ENCODE assay signal across 22 cellular contexts in the genomic region with DNA sequence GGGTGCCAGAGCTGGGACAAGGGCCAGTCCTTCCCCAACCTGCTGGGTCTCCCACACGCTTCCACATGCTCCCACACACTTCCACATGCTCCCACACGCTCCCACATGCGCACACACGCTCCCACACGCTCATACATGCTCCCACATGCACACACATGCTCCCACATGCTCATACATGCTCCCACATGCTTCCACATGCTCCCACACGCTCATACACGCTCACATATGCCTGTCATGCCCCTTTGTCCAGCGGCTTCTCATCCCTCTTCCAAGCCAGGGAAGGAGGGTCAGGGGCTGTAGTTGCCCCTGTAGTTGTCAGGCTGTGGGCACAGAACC. TPM values are rescaled to one million over a fixed set of nuclear protein-coding genes. Genes with fewer than 3 reads are reported as not detected.
DNase-seq lines count a peak whose midpoint lies in the region; ATAC-seq and TF ChIP-seq lines count a peak whose summit lies in the region.
"Had no signal": no experiment of that assay in that cellular context is flagged by ENCODE, and none has a peak within 500 bp of the region (broad histone marks: within the 10 kb centered on the region; RNA-seq: fewer than 3 reads in every experiment).

No MANE protein-coding gene starts in this region.

- H3K4me1 ChIP-seq in CD4-positive, alpha-beta memory T cell (ENCODE audit: insufficient read depth, low read length) = peaks cover 36% of the 10 kb centered on the region

- intact Hi-C loops in CD4-positive, alpha-beta memory T cell (cut with micrococcal nuclease) = no loop called here

- H3K4me3 ChIP-seq in CD4-positive, alpha-beta memory T cell (ENCODE audit: low read length in 2 of 2) = no peak overlapping the region
- H3K4me3 ChIP-seq: breast epithelium had no signal

- H3K27me3 ChIP-seq in CD4-positive, alpha-beta memory T cell (ENCODE audit: insufficient read depth, low read length) = no peaks in the 10 kb centered on the region
- H3K27me3 ChIP-seq: breast epithelium had no signal

- peaks cover 8% of the 10 kb centered on the region for H3K27me3 Mint-ChIP-seq in activated CD4-positive, alpha-beta T cell treated with anti-CD3 and anti-CD28 coated beads, Interleukin-2, amount 10 ng/mL, durations not matched to agents 7 days and 5 days
- no peaks in the 10 kb centered on the region for H3K27me3 Mint-ChIP-seq in CD4-positive, alpha-beta memory T cell
- no peaks in the 10 kb centered on the region for H3K27me3 Mint-ChIP-seq in central memory CD8-positive, alpha-beta T cell
- no peaks in the 10 kb centered on the region for H3K27me3 Mint-ChIP-seq in neural crest cell (ENCODE audit: low read depth)

- TF ChIP-seq CTCF in neural crest cell (conservative IDR thresholded peaks at IDR 0.05) = no peak

- no peak for ATAC-seq in central memory CD8-positive, alpha-beta T cell (replicated peaks; ENCODE audit: extremely low read depth, poor library complexity, severe bottlenecking)
- ATAC-seq: activated T-cell treated with anti-CD3 and anti-CD28 coated beads, Interleukin-2, amount 50 U/mL, for 72 hours; HCT116 had no signal

- peaks cover 33% of the 10 kb centered on the region for H3K4me1 Mint-ChIP-seq in activated CD4-positive, alpha-beta T cell treated with anti-CD3 and anti-CD28 coated beads, Interleukin-2, amount 10 ng/mL, durations not matched to agents 7 days and 5 days
- H3K4me1 Mint-ChIP-seq in CD4-positive, alpha-beta memory T cell = peaks cover 20 to 37% (median 28%) of the 10 kb centered on the region in 4 donors
- peaks cover 27% of the 10 kb centered on the region for H3K4me1 Mint-ChIP-seq in central memory CD8-positive, alpha-beta T cell
- H3K4me1 Mint-ChIP-seq in neural crest cell = peaks cover 24% of the 10 kb centered on the region

- no peaks in the 10 kb centered on the region for H3K9me3 ChIP-seq in CD4-positive, alpha-beta memory T cell (ENCODE audit: control insufficient read depth in 1 of 2, low read length in 2 of 2)
- H3K9me3 ChIP-seq: breast epithelium had no signal

- CTCF ChIA-PET in activated CD4-positive, alpha-beta T cell treated with anti-CD3 and anti-CD28 coated beads, Interleukin-2, amount 10 ng/mL, durations not matched to agents 7 days and 5 days (lab: Charles Lee) = interaction anchor here (1.3 kb wide), 1 partner anchor 137 kb away, joined by 3 read pairs; no protein-coding TSS in a partner anchor
- CTCF ChIA-PET in CD4-positive, alpha-beta memory T cell (lab: Charles Lee; ENCODE audit: partially characterized antibody) = no interaction called here

- H3K9me3 Mint-ChIP-seq in activated CD4-positive, alpha-beta T cell treated with anti-CD3 and anti-CD28 coated beads, Interleukin-2, amount 10 ng/mL, durations not matched to agents 7 days and 5 days = no peaks in the 10 kb centered on the region
- H3K9me3 Mint-ChIP-seq in CD4-positive, alpha-beta memory T cell = no peaks in the 10 kb centered on the region
- H3K9me3 Mint-ChIP-seq in central memory CD8-positive, alpha-beta T cell = no peaks in the 10 kb centered on the region
- no peaks in the 10 kb centered on the region for H3K9me3 Mint-ChIP-seq in neural crest cell
- H3K9me3 Mint-ChIP-seq: activated naive CD4-positive, alpha-beta T cell treated with anti-CD3 and anti-CD28 coated beads, Interleukin-2, amount 10 ng/mL, durations not matched to agents 7 days and 5 days; activated T-cell treated with anti-CD3 and anti-CD28 coated beads, Interleukin-2, amount 50 U/mL, for 72 hours had no signal

- no peak for DNase-seq in activated CD4-positive, alpha-beta T cell treated with anti-CD3 and anti-CD28 coated beads, Interleukin-2, amount 10 ng/mL, durations not matched to agents 7 days and 5 days
- DNase-seq in activated CD4-positive, alpha-beta T cell treated with anti-CD3 and anti-CD28 coated beads for 4 hours = no peak
- no peak for DNase-seq in CD4-positive, alpha-beta memory T cell
- no peak for DNase-seq in central memory CD8-positive, alpha-beta T cell (ENCODE audit: low spot score in 2 of 2)
- DNase-seq in neural crest cell (ENCODE audit: low read depth, low spot score) (no peak), NCI-H2227 treated with DMSO at 0.1 percent for 48 hours (lab: John Stamatoyannopoulos, UW) (no peak), DMS79 treated with DMSO at 0.1 percent for 48 hours (lab: John Stamatoyannopoulos, UW) (no peak)
- DNase-seq in stimulated activated CD4-positive, alpha-beta T cell treated with anti-CD3 and anti-CD28 coated beads, Interleukin-2, amount 100 ng/mL, for 48 hours = no peak
- DNase-seq: activated CD4-positive, alpha-beta T cell treated with anti-CD3 and anti-CD28 coated beads for 1 hour; activated naive CD4-positive, alpha-beta T cell treated with anti-CD3 and anti-CD28 coated beads, Interleukin-2, amount 10 ng/mL, durations not matched to agents 7 days and 5 days; activated T-cell treated with anti-CD3 and anti-CD28 coated beads, Interleukin-2, amount 50 U/mL, for 72 hours; AML-193; DMS79; effector CD8-positive, alpha-beta T cell; head of caudate nucleus; NCI-H1417 treated with DMSO at 0.1 percent for 48 hours; NCI-H2081; NCI-H774; stimulated activated CD4-positive, alpha-beta T cell treated with anti-CD3 and anti-CD28 coated beads, Interleukin-15, amount 100 ng/mL, for 24 hours; stimulated activated naive CD4-positive, alpha-beta T cell treated with Interleukin-2 at 50 U/mL for 16 hours had no signal

- no peak overlapping the region for H3K27ac ChIP-seq in CD4-positive, alpha-beta memory T cell (ENCODE audit: low read depth, low read length)
- H3K27ac ChIP-seq: breast epithelium had no signal

- no peaks in the 10 kb centered on the region for H3K36me3 Mint-ChIP-seq in activated CD4-positive, alpha-beta T cell treated with anti-CD3 and anti-CD28 coated beads, Interleukin-2, amount 10 ng/mL, durations not matched to agents 7 days and 5 days (ENCODE audit: low read depth)
- H3K36me3 Mint-ChIP-seq in CD4-positive, alpha-beta memory T cell = no peaks in the 10 kb centered on the region
- peaks cover 8% of the 10 kb centered on the region for H3K36me3 Mint-ChIP-seq in central memory CD8-positive, alpha-beta T cell (ENCODE audit: insufficient read depth)
- no peaks in the 10 kb centered on the region for H3K36me3 Mint-ChIP-seq in neural crest cell (ENCODE audit: low read depth)
- H3K36me3 Mint-ChIP-seq: activated naive CD4-positive, alpha-beta T cell treated with anti-CD3 and anti-CD28 coated beads, Interleukin-2, amount 10 ng/mL, durations not matched to agents 7 days and 5 days had no signal

- no peaks in the 10 kb centered on the region for H3K36me3 ChIP-seq in CD4-positive, alpha-beta memory T cell (ENCODE audit: insufficient read depth, low read length)
- H3K36me3 ChIP-seq: breast epithelium had no signal

- peak overlapping the region; percentile 16 for H3K27ac Mint-ChIP-seq in activated CD4-positive, alpha-beta T cell treated with anti-CD3 and anti-CD28 coated beads, Interleukin-2, amount 10 ng/mL, durations not matched to agents 7 days and 5 days
- H3K27ac Mint-ChIP-seq in CD4-positive, alpha-beta memory T cell = peak overlapping the region in 5 of 7 donors; percentile 73 to 86 (median 77)
- H3K27ac Mint-ChIP-seq in central memory CD8-positive, alpha-beta T cell (ENCODE audit: low read depth) = peak overlapping the region; percentile 51
- H3K27ac Mint-ChIP-seq in neural crest cell (ENCODE audit: unreplicated experiment) = peak overlapping the region; percentile 37
- H3K27ac Mint-ChIP-seq: activated T-cell treated with anti-CD3 and anti-CD28 coated beads, Interleukin-2, amount 50 U/mL, for 72 hours had no signal

- POLR2A ChIA-PET in activated CD4-positive, alpha-beta T cell treated with anti-CD3 and anti-CD28 coated beads, Interleukin-2, amount 10 ng/mL, durations not matched to agents 7 days and 5 days (lab: Charles Lee) = no interaction called here
- POLR2A ChIA-PET in CD4-positive, alpha-beta memory T cell (lab: Charles Lee; ENCODE audit: partially characterized antibody) = interaction anchor here (1.4 kb wide), 1 partner anchor 10 kb away, joined by 4 read pairs; the partner anchor contains the start of gene METRNL

- no peak overlapping the region for H3K4me3 Mint-ChIP-seq in activated CD4-positive, alpha-beta T cell treated with anti-CD3 and anti-CD28 coated beads, Interleukin-2, amount 10 ng/mL, durations not matched to agents 7 days and 5 days
- H3K4me3 Mint-ChIP-seq in CD4-positive, alpha-beta memory T cell = peak overlapping the region in 6 of 8 donors; percentile 45 to 85 (median 68)
- peak overlapping the region; percentile 56 for H3K4me3 Mint-ChIP-seq in central memory CD8-positive, alpha-beta T cell
- H3K4me3 Mint-ChIP-seq in neural crest cell = peak overlapping the region; percentile 11
- H3K4me3 Mint-ChIP-seq: activated naive CD4-positive, alpha-beta T cell treated with anti-CD3 and anti-CD28 coated beads, Interleukin-2, amount 10 ng/mL, durations not matched to agents 7 days and 5 days had no signal

RNA-seq across cellular contexts. Expression of gene METRNL, which starts 9.9 kb away (rescaled TPM):
- total RNA-seq in activated CD4-positive, alpha-beta T cell treated with anti-CD3 and anti-CD28 coated beads, Interleukin-2, amount 10 ng/mL, durations not matched to agents 7 days and 5 days = 1 to 10 TPM; 2.1 to 2.2 TPM
- 1 to 10 TPM; 6.2 to 6.5 TPM for total RNA-seq in CD4-positive, alpha-beta memory T cell
- 1 to 10 TPM in 1 of 2 donors, under 1 TPM in 1; 0.67 to 1.8 TPM for polyA plus RNA-seq in CD4-positive, alpha-beta memory T cell
- total RNA-seq in neural crest cell = 14.7 and 18.2 TPM in 2 replicates

Comparison
In these comparisons a context has a peak if more than half of its experiments do, and no peak if none do; other contexts are left out.
1. H3K27ac Mint-ChIP-seq: peak in every context shown above with its lines; median percentile 77 in CD4-positive, alpha-beta memory T cell; 51 in central memory CD8-positive, alpha-beta T cell; 37 in neural crest cell; 16 in activated CD4-positive, alpha-beta T cell treated with anti-CD3 and anti-CD28 coated beads, Interleukin-2, amount 10 ng/mL, durations not matched to agents 7 days and 5 days.